Comparison of ENCODE assay signal across 28 cellular contexts in genomic region chr17:632551-632950, GRCh38.
DNase-seq lines count a peak whose midpoint lies in the region; ATAC-seq, FAIRE-seq and TF ChIP-seq lines count a peak whose summit lies in the region.
"Had no signal": no experiment of that assay in that cellular context is flagged by ENCODE, and none has a peak within 500 bp of the region (broad histone marks: within the 10 kb centered on the region; RNA-seq: fewer than 3 reads in every experiment).

No MANE protein-coding gene starts in this region.

- H3K79me2 ChIP-seq in Karpas-422 (ENCODE audit: low read length) (no peaks in the 10 kb centered on the region), endothelial cell of umbilical vein (ENCODE audit: control insufficient read depth, insufficient read depth, low read length) (no peaks in the 10 kb centered on the region)

- no TSS peak for BruUV-seq in endothelial cell of umbilical vein (replicated peaks; lab: Mats Ljungman, UMichigan)

- CTCF ChIA-PET in endothelial cell of umbilical vein (lab: Charles Lee), result interaction anchor here (1.1 to 2.1 kb wide), 6 partner anchors 10 to 220 kb away, joined by 3 to 12 read pairs (median 6); partner anchors contain the start of gene VPS53

- H3K9me1 ChIP-seq in endothelial cell of umbilical vein (replicated peaks; ENCODE audit: control insufficient read depth, extremely low read depth, insufficient read depth, low read length), result no peaks in the 10 kb centered on the region

- H3K9ac ChIP-seq in Karpas-422 (ENCODE audit: low read length) (no peak overlapping the region), endothelial cell of umbilical vein (replicated peaks; ENCODE audit: extremely low read depth, insufficient read depth, low read length) (no peak overlapping the region), skeletal muscle tissue (ENCODE audit: low read depth in 1 of 3, low read length in 3 of 3) (no peak overlapping the region)

- H3K9me3 ChIP-seq in Karpas-422 (ENCODE audit: low read length), result no peaks in the 10 kb centered on the region
- H3K9me3 ChIP-seq in endothelial cell of umbilical vein (replicated peaks; ENCODE audit: control insufficient read depth, insufficient read depth, low read length), result no peaks in the 10 kb centered on the region
- no peaks in the 10 kb centered on the region for H3K9me3 ChIP-seq in mesodermal cell (ENCODE audit: control insufficient read depth, low read length)
- H3K9me3 ChIP-seq in skeletal muscle tissue (ENCODE audit: control insufficient read depth in 3 of 3, low read length in 3 of 3), result no peaks in the 10 kb centered on the region
- H3K9me3 ChIP-seq: adrenal gland, gastrocnemius medialis, SJCRH30, upper lobe of left lung had no signal

- H3K27me3 ChIP-seq in Karpas-422 (ENCODE audit: low read length) (no peaks in the 10 kb centered on the region), endothelial cell of umbilical vein (ENCODE audit: control insufficient read depth in 2 of 2, insufficient read depth in 2 of 2, low read length in 2 of 2) (no peaks in the 10 kb centered on the region), skeletal muscle tissue (ENCODE audit: control insufficient read depth in 3 of 3, insufficient read depth in 3 of 3, low read length in 3 of 3) (no peaks in the 10 kb centered on the region)
- H3K27me3 ChIP-seq: adrenal gland, gastrocnemius medialis, SJCRH30, upper lobe of left lung had no signal

- H3K9me2 ChIP-seq in Karpas-422 (replicated peaks; ENCODE audit: insufficient read depth, low read length), result no peaks in the 10 kb centered on the region

- DNase-seq in Karpas-422 (peak; percentile 29), endothelial cell of umbilical vein (ENCODE audit: low read depth, low spot score) (no peak), GM12892 (ENCODE audit: insufficient read length) (no peak), T1000 (lab: John Stamatoyannopoulos, UW) (no peak)
- no peak for DNase-seq in activated CD4-positive, CD25-positive, alpha-beta regulatory T cell (lab: John Stamatoyannopoulos, UW)
- DNase-seq: activated CD4-positive, alpha-beta memory T cell treated with anti-CD3 and anti-CD28 coated beads for 36 hours; activated CD4-positive, CD25-positive, alpha-beta regulatory T cell treated with anti-CD3 and anti-CD28 coated beads, Interleukin-2, amount 50 U/mL, for 72 hours; activated CD8-positive, alpha-beta memory T cell treated with anti-CD3 and anti-CD28 coated beads, Interleukin-2, amount 50 U/mL, for 4 hours; activated naive CD4-positive, alpha-beta T cell treated with anti-CD3 and anti-CD28 coated beads for 36 hours; adrenal gland; effector memory CD4-positive, alpha-beta T cell; gastrocnemius medialis; H7; NCI-H1092 treated with DMSO at 0.1 percent for 48 hours; NCI-H187; NCI-H2227 treated with DMSO at 0.1 percent for 48 hours; NCI-H69; SJCRH30; stimulated activated CD8-positive, alpha-beta memory T cell treated with anti-CD3 and anti-CD28 coated beads, Interleukin-4, amount 100 ng/mL, for 48 hours; T-helper 1 cell had no signal

- H3K4me3 ChIP-seq in Karpas-422 (ENCODE audit: low read length) (no peak overlapping the region), endothelial cell of umbilical vein (replicated peaks in 1 of 3; ENCODE audit: insufficient read depth in 1 of 3, low read depth in 1 of 3, low read length in 3 of 3) (no peak overlapping the region), mesodermal cell (ENCODE audit: extremely low read depth, insufficient read depth, low read length, poor library complexity, severe bottlenecking) (no peak overlapping the region), skeletal muscle tissue (ENCODE audit: low read length in 3 of 3) (no peak overlapping the region)
- H3K4me3 ChIP-seq: adrenal gland, gastrocnemius medialis, SJCRH30, skin epidermis, upper lobe of left lung had no signal

- no peak overlapping the region for H3K27ac ChIP-seq in Karpas-422 (ENCODE audit: low read length)
- peak overlapping the region; percentile 71 for H3K27ac ChIP-seq in endothelial cell of umbilical vein (ENCODE audit: insufficient read depth, low read depth, low read length)
- H3K27ac ChIP-seq in mesodermal cell (ENCODE audit: low read depth, low read length, severe bottlenecking), result peak overlapping the region; percentile 65
- H3K27ac ChIP-seq in skeletal muscle tissue (ENCODE audit: low read depth, low read length), result peak overlapping the region; percentile 60
- H3K27ac ChIP-seq: gastrocnemius medialis, SJCRH30, upper lobe of left lung had no signal

- dilution Hi-C loops in endothelial cell of umbilical vein (cut with MboI; ENCODE audit: extremely low pct_ligation_motif_present, low sequenced_read_pairs), result no loop called here

- TF ChIP-seq POLR2A in endothelial cell of umbilical vein (IDR thresholded peaks at IDR 0.05; ENCODE audit: low read depth, low read length), result no peak
- no peak for TF ChIP-seq POLR2A in GM12892 (IDR thresholded peaks at IDR 0.05; ENCODE audit: low read depth, low read length)

- H3K4me1 ChIP-seq in Karpas-422 (ENCODE audit: low read length), result no peaks in the 10 kb centered on the region
- peaks cover 11% of the 10 kb centered on the region for H3K4me1 ChIP-seq in endothelial cell of umbilical vein (ENCODE audit: control insufficient read depth, extremely low read depth, insufficient read depth, low read length)
- no peaks in the 10 kb centered on the region for H3K4me1 ChIP-seq in mesodermal cell (ENCODE audit: control insufficient read depth, insufficient read depth, low read length, poor library complexity, severe bottlenecking)
- H3K4me1 ChIP-seq in skeletal muscle tissue (ENCODE audit: control insufficient read depth in 3 of 3, insufficient read depth in 3 of 3, low read length in 3 of 3), result peaks cover 0 to 6% (median 0%) of the 10 kb centered on the region in 3 donors
- H3K4me1 ChIP-seq: adrenal gland, gastrocnemius medialis, SJCRH30 had no signal

- H2AFZ ChIP-seq in Karpas-422 (ENCODE audit: low read length) (no peak overlapping the region), endothelial cell of umbilical vein (ENCODE audit: low read depth, low read length) (no peak overlapping the region)

- FAIRE-seq in endothelial cell of umbilical vein (lab: Jason Lieb, UNC) (no peak), GM12892 (lab: Jason Lieb, UNC) (no peak)
- FAIRE-seq: colon, RCC 7860 had no signal

- H3K36me3 ChIP-seq in Karpas-422 (ENCODE audit: insufficient read depth, low read length), result no peaks in the 10 kb centered on the region
- peaks cover 5 to 6% of the 10 kb centered on the region in 2 experiments for H3K36me3 ChIP-seq in endothelial cell of umbilical vein (ENCODE audit: control insufficient read depth in 2 of 2, extremely low read depth in 1 of 2, insufficient read depth in 2 of 2, low read length in 2 of 2)
- peaks cover 35% of the 10 kb centered on the region for H3K36me3 ChIP-seq in mesodermal cell (ENCODE audit: control insufficient read depth, insufficient read depth, low read length)
- peaks cover 3 to 11% (median 10%) of the 10 kb centered on the region in 3 donors for H3K36me3 ChIP-seq in skeletal muscle tissue (ENCODE audit: control insufficient read depth in 3 of 3, insufficient read depth in 3 of 3, low read length in 3 of 3)
- H3K36me3 ChIP-seq: SJCRH30 had no signal

- intact Hi-C loops in endothelial cell of umbilical vein (cut with micrococcal nuclease), result no loop called here

- 94 to 97% methylated on average over 4 to 7 of the region's 8 CpGs for WGBS in mesodermal cell (ENCODE audit: insufficient coverage in 2 of 2), 2 experiments

- POLR2A ChIA-PET in endothelial cell of umbilical vein (lab: Charles Lee), result no interaction called here

- ATAC-seq in GM21717 (IDR thresholded peaks at IDR 0.05; ENCODE audit: unreplicated experiment), result no peak
- ATAC-seq: esophagus mucosa, gastrocnemius medialis had no signal

- H3K4me2 ChIP-seq in Karpas-422 (ENCODE audit: low read depth, low read length, poor library complexity, severe bottlenecking) (no peak overlapping the region), endothelial cell of umbilical vein (ENCODE audit: insufficient read depth, low read length) (no peak overlapping the region)

- no peaks in the 10 kb centered on the region for H4K20me1 ChIP-seq in Karpas-422 (ENCODE audit: insufficient read depth, low read depth, low read length)
- no peaks in the 10 kb centered on the region for H4K20me1 ChIP-seq in endothelial cell of umbilical vein (replicated peaks; ENCODE audit: control insufficient read depth, extremely low read depth, insufficient read depth, low read length)

- TF ChIP-seq CTCF in endothelial cell of umbilical vein (IDR thresholded peaks at IDR 0.05; ENCODE audit: extremely low read depth in 1 of 2, insufficient read depth in 1 of 2, low read depth in 1 of 2, low read length in 2 of 2), result no peak

TF ChIP-seq in endothelial cell of umbilical vein, 7 proteins besides CTCF, POLR2A, EP300 and RAD21:
- TF ChIP-seq MYC (IDR thresholded peaks at IDR 0.05; ENCODE audit: low read depth, low read length) (no peak), GATA2 (IDR thresholded peaks at IDR 0.05; ENCODE audit: insufficient read depth, insufficient read length, low read depth, low read length) (no peak), POLR2AphosphoS5 (IDR thresholded peaks at IDR 0.05; ENCODE audit: insufficient read depth, low read depth, low read length) (no peak), FOS (IDR thresholded peaks at IDR 0.05; ENCODE audit: borderline replicate concordance, insufficient read depth, low read length) (no peak), MAX (IDR thresholded peaks at IDR 0.05; ENCODE audit: insufficient read depth, insufficient read length) (no peak), JUN (IDR thresholded peaks at IDR 0.05; ENCODE audit: borderline replicate concordance, insufficient read depth, insufficient read length, low read depth) (no peak), EZH2 (IDR thresholded peaks at IDR 0.05; ENCODE audit: borderline replicate concordance, low read depth, low read length, severe bottlenecking) (no peak)
